In the genomic region with DNA sequence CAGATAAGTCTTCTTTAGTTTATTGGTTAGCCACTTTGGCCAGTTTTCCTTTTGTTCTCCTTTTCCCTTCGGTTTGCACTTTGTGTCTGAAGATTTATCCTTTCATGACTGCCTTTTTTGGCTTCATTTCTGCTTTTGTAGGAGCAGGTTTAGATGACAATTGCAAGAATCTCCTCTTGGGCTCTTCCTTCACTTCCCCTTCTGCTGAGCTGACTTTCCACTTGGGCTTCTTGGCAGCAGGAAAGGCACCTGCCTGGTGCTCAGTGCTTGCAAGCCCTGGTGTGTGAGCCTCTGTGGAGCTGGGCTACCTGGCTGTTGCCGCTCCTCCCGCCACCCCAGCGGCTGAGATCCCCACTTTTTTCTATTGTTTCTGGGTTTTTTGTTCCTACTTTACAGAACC, we compare ENCODE assay signal across 16 cellular contexts.
DNase-seq lines count a peak whose midpoint lies in the region; FAIRE-seq and TF ChIP-seq lines count a peak whose summit lies in the region.
"Had no signal": no experiment of that assay in that cellular context is flagged by ENCODE, and none has a peak within 500 bp of the region (broad histone marks: within the 10 kb centered on the region; RNA-seq: fewer than 3 reads in every experiment).

No MANE protein-coding gene starts in this region.

- no peak overlapping the region for H3K4me3 ChIP-seq in NB4 (ENCODE audit: low read depth, low read length)
- H3K4me3 ChIP-seq in SK-N-MC = no peak overlapping the region
- H3K4me3 ChIP-seq: A549 had no signal

- TF ChIP-seq POLR2A in NB4 (IDR thresholded peaks at IDR 0.05; ENCODE audit: extremely low read depth, insufficient read length) = no peak

- no peaks in the 10 kb centered on the region for H3K9me3 ChIP-seq in SK-N-MC (ENCODE audit: low read depth, low read length)
- H3K9me3 ChIP-seq: A549 had no signal

- peaks cover 19% of the 10 kb centered on the region for H3K36me3 ChIP-seq in SK-N-MC (ENCODE audit: insufficient read depth, low read length)

- DNase-seq in CD1c-positive myeloid dendritic cell (ENCODE audit: extremely low spot score) = peak; percentile 49
- DNase-seq in NB4 (ENCODE audit: low read depth) = peak; percentile 47
- DNase-seq in SK-N-MC (ENCODE audit: low read depth, low spot score) = no peak
- peak; percentile 50 for DNase-seq in medulla oblongata (ENCODE audit: extremely low spot score)
- DNase-seq in HTR-8/SVneo (ENCODE audit: insufficient read length, low spot score) = no peak
- DNase-seq in T1000 (lab: John Stamatoyannopoulos, UW) = no peak
- DNase-seq in urothelium cell line (ENCODE audit: low spot score) = no peak
- no peak for DNase-seq in EL
- DNase-seq: Calu3; CD4-positive, alpha-beta T cell; NCI-H1092 treated with DMSO at 0.1 percent for 48 hours; NCI-H187; NCI-H446; NCI-H748 treated with DMSO at 0.1 percent for 48 hours had no signal

- no peak for FAIRE-seq in HTR-8/SVneo (lab: Jason Lieb, UNC)
- FAIRE-seq in urothelium cell line (lab: Jason Lieb, UNC) = no peak
- FAIRE-seq: A549, GM12891 had no signal

- TF ChIP-seq CTCF in NB4 (IDR thresholded peaks at IDR 0.05; ENCODE audit: low read depth, low read length) = no peak

- H3K27ac ChIP-seq in SK-N-MC = 0 out of 2 replicates have a peak overlapping the region, but pooled peaks have one; percentile 28
- H3K27ac ChIP-seq: A549 had no signal

- H3K9ac ChIP-seq in SK-N-MC (ENCODE audit: insufficient read length) = no peak overlapping the region

Comparison
In these comparisons a context has a peak if more than half of its experiments do, and no peak if none do; other contexts are left out.
1. DNase-seq: peak in CD1c-positive myeloid dendritic cell (single experiment), NB4 (single experiment) and medulla oblongata (single experiment); none in SK-N-MC (single experiment), HTR-8/SVneo (single experiment), T1000 (single experiment), urothelium cell line (single experiment) and EL (single experiment).